8 cellular contexts compared by ENCODE assay signal in the genomic region with DNA sequence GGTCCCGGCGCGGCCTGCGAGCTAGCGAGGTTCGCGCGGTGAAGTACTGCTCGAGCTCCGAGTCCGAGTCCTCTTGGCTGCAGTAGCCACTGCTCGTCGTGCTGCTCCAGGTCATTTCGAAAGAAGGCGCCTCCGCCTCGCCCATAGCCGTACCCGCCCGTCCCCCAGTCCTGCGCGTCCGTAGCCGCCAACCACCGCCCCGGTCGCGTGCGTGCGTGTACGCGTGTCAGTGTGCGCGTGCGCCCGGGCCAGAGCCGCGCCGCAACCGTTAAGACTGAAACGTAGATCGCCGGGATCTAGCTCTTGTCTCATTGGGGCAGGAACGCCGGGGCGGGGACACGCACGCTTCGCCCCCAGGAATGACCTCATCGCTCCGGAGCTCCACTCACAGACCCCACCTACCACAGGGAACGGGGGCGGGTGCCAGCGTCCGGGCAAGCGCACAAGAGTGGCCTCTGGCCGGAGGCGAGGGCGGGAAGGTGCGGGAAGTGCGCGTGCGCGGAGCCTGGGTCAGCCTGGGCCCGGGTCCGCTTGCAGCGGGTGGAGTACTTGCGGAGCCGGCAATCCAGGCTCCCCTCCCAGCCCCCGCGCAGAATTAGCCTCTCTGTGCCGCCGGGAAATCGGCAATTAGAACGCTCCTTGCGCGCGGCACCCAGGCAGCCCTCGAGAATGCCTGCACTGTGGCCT. TPM values are rescaled to one million over a fixed set of nuclear protein-coding genes. Genes with fewer than 3 reads are reported as not detected.
DNase-seq lines count a peak whose midpoint lies in the region; ATAC-seq and TF ChIP-seq lines count a peak whose summit lies in the region.

No MANE protein-coding gene starts in this region.

- peak; percentile 99 for DNase-seq in GM04504 (ENCODE audit: low read depth)
- peak; percentile 99 for DNase-seq in HFFc6
- peak; percentile 93 for DNase-seq in NAMALWA (ENCODE audit: low spot score)
- peak; percentile 99 for DNase-seq in SK-MEL-5 (ENCODE audit: low read depth, low spot score)
- DNase-seq in activated naive CD4-positive, alpha-beta T cell treated with anti-CD3 and anti-CD28 coated beads, Interleukin-2, amount 10 ng/mL, durations not matched to agents 7 days and 5 days = peak; percentile 98
- peak; percentile 85 to 99 (median 96) for DNase-seq in nucleus accumbens (lab: John Stamatoyannopoulos, UW)
- peak; percentile 100 for DNase-seq in suprapubic skin (ENCODE audit: low spot score in 2 of 2)

- CTCF ChIA-PET in activated naive CD4-positive, alpha-beta T cell treated with anti-CD3 and anti-CD28 coated beads, Interleukin-2, amount 10 ng/mL, durations not matched to agents 7 days and 5 days (lab: Charles Lee) = interaction anchor here (0.7 to 5.0 kb wide), 7 partner anchors 11 to 235 kb away, joined by 3 to 40 read pairs (median 5); a partner anchor contains a TSS

- peak; percentile 91 for ATAC-seq in gastroesophageal sphincter

- H3K4me1 ChIP-seq in gastroesophageal sphincter (peaks cover 0 to 95% (median 51%) of the 10 kb centered on the region in 3 donors), suprapubic skin (peaks cover 90% of the 10 kb centered on the region)

- H3K27ac Mint-ChIP-seq in HFFc6 = peak overlapping the region; percentile 95
- H3K27ac Mint-ChIP-seq in activated naive CD4-positive, alpha-beta T cell treated with anti-CD3 and anti-CD28 coated beads, Interleukin-2, amount 10 ng/mL, durations not matched to agents 7 days and 5 days = peak overlapping the region; percentile 97

- H3K4me3 ChIP-seq in gastroesophageal sphincter (peak overlapping the region; percentile 54 to 91), suprapubic skin (peak overlapping the region; percentile 73)

- H3K27me3 Mint-ChIP-seq in HFFc6 (ENCODE audit: insufficient read depth) = peaks cover 6% of the 10 kb centered on the region
- no peaks in the 10 kb centered on the region for H3K27me3 Mint-ChIP-seq in activated naive CD4-positive, alpha-beta T cell treated with anti-CD3 and anti-CD28 coated beads, Interleukin-2, amount 10 ng/mL, durations not matched to agents 7 days and 5 days

- peaks cover 59% of the 10 kb centered on the region for H3K4me1 Mint-ChIP-seq in HFFc6 (ENCODE audit: low read depth)
- H3K4me1 Mint-ChIP-seq in activated naive CD4-positive, alpha-beta T cell treated with anti-CD3 and anti-CD28 coated beads, Interleukin-2, amount 10 ng/mL, durations not matched to agents 7 days and 5 days = peaks cover 66% of the 10 kb centered on the region

- no peaks in the 10 kb centered on the region for H3K9me3 ChIP-seq in gastroesophageal sphincter
- H3K9me3 ChIP-seq in suprapubic skin = no peaks in the 10 kb centered on the region

- peak overlapping the region; percentile 81 to 99 (median 96) for H3K27ac ChIP-seq in gastroesophageal sphincter
- peak overlapping the region; percentile 94 for H3K27ac ChIP-seq in suprapubic skin

- TF ChIP-seq CTCF in HFFc6 (IDR thresholded peaks at IDR 0.05) = no peak
- no peak for TF ChIP-seq CTCF in gastroesophageal sphincter (IDR thresholded peaks at IDR 0.05)
- TF ChIP-seq CTCF in suprapubic skin (IDR thresholded peaks at IDR 0.05) = no peak

- H3K36me3 Mint-ChIP-seq in HFFc6 (ENCODE audit: low read depth) = peaks cover 34% of the 10 kb centered on the region
- H3K36me3 Mint-ChIP-seq in activated naive CD4-positive, alpha-beta T cell treated with anti-CD3 and anti-CD28 coated beads, Interleukin-2, amount 10 ng/mL, durations not matched to agents 7 days and 5 days = peaks cover 56% of the 10 kb centered on the region

- H3K27me3 ChIP-seq in gastroesophageal sphincter (no peaks in the 10 kb centered on the region), suprapubic skin (no peaks in the 10 kb centered on the region)

- H3K36me3 ChIP-seq in gastroesophageal sphincter = peaks cover 0 to 11% of the 10 kb centered on the region in 2 donors
- peaks cover 2% of the 10 kb centered on the region for H3K36me3 ChIP-seq in suprapubic skin

- peak overlapping the region; percentile 96 for H3K4me3 Mint-ChIP-seq in HFFc6
- peak overlapping the region; percentile 80 for H3K4me3 Mint-ChIP-seq in activated naive CD4-positive, alpha-beta T cell treated with anti-CD3 and anti-CD28 coated beads, Interleukin-2, amount 10 ng/mL, durations not matched to agents 7 days and 5 days

- TF ChIP-seq EP300 in gastroesophageal sphincter (IDR thresholded peaks at IDR 0.05) = no peak
- TF ChIP-seq EP300 in suprapubic skin (IDR thresholded peaks at IDR 0.05) = no peak

- in situ Hi-C loops in SK-MEL-5 (cut with HindIII; ENCODE audit: low pct_unique_long_range_greater_than_20kb, low sequenced_read_pairs) = no loop called here

- WGBS in gastroesophageal sphincter (ENCODE audit: low coverage in 1 of 2), 2 donors = 0% methylated on average over 4 of the region's 79 CpGs; no CpG with 5 or more reads in 1 of the 2 donors
- WGBS in suprapubic skin = no CpG with 5 or more reads among the region's 79 CpGs

- H3K9me3 Mint-ChIP-seq in HFFc6 = no peaks in the 10 kb centered on the region
- H3K9me3 Mint-ChIP-seq in activated naive CD4-positive, alpha-beta T cell treated with anti-CD3 and anti-CD28 coated beads, Interleukin-2, amount 10 ng/mL, durations not matched to agents 7 days and 5 days = no peaks in the 10 kb centered on the region

- peak; percentile 66 to 73 for TF ChIP-seq POLR2A in gastroesophageal sphincter (IDR thresholded peaks at IDR 0.05)
- TF ChIP-seq POLR2A in suprapubic skin (IDR thresholded peaks at IDR 0.05) = peak in 1 of 2 donors; percentile 49

RNA-seq across cellular contexts. Expression of a gene that starts 3.3 kb away (rescaled TPM):
- total RNA-seq in HFFc6 (2021; fragmentation: NEBNext Ultra II Directional; extraction: Animal tissue kit (Norgen Biotek cat#: 25700)) = 10 to 100 TPM; 30.9 to 37.0 (median 34.1) TPM
- 8.3 and 9.3 TPM in 2 replicates for total RNA-seq in SK-MEL-5 (2014; rRNA removed; shearing (Covaris generic))
- 22.7 and 25.3 TPM in 2 replicates for polyA plus RNA-seq in SK-MEL-5 (2015; cell fraction: cytosol; rRNA removed)
- polyA plus RNA-seq in SK-MEL-5 (2015; cell fraction: nucleus; rRNA removed) = 24.1 and 42.7 TPM in 2 replicates
- total RNA-seq in gastroesophageal sphincter (10 to 100 TPM; 24.5 to 40.3 (median 26.9) TPM), suprapubic skin (10 to 100 TPM; 33.9 to 63.3 (median 39.7) TPM)

RNA-seq across cellular contexts. Expression of a gene that starts 8.2 kb away (rescaled TPM):
- 1 to 10 TPM in 2 of 6 experiments, under 1 TPM in 3, not detected in 1; 0.78 to 1.3 (median 0.83) TPM for total RNA-seq in HFFc6 (2021; fragmentation: NEBNext Ultra II Directional; extraction: Animal tissue kit (Norgen Biotek cat#: 25700))
- 0.61 TPM in 1 of 2 replicates, not detected in the other for total RNA-seq in SK-MEL-5 (2014; rRNA removed; shearing (Covaris generic))
- 0.56 and 2.2 TPM in 2 replicates for polyA plus RNA-seq in SK-MEL-5 (2015; cell fraction: cytosol; rRNA removed)
- 0.23 and 2.5 TPM in 2 replicates for polyA plus RNA-seq in SK-MEL-5 (2015; cell fraction: nucleus; rRNA removed)
- total RNA-seq in gastroesophageal sphincter (under 1 TPM in 1 of 4 donors, not detected in 3; 0.54 TPM), suprapubic skin (1 to 10 TPM in 3 of 4 donors, not detected in 1; 1.6 to 4.7 (median 1.9) TPM)

RNA-seq across cellular contexts. Expression of a gene that starts 9.3 kb away (rescaled TPM):
- 10 to 100 TPM; 23.9 to 34.2 (median 26.8) TPM for total RNA-seq in HFFc6 (2021; fragmentation: NEBNext Ultra II Directional; extraction: Animal tissue kit (Norgen Biotek cat#: 25700))
- 32.4 and 34.4 TPM in 2 replicates for total RNA-seq in SK-MEL-5 (2014; rRNA removed; shearing (Covaris generic))
- polyA plus RNA-seq in SK-MEL-5 (2015; cell fraction: cytosol; rRNA removed) = 110 and 113 TPM in 2 replicates
- 18.0 and 21.6 TPM in 2 replicates for polyA plus RNA-seq in SK-MEL-5 (2015; cell fraction: nucleus; rRNA removed)
- total RNA-seq in gastroesophageal sphincter (10 to 100 TPM; 23.8 to 36.2 (median 31.3) TPM), suprapubic skin (10 to 100 TPM; 12.8 to 21.7 (median 17.4) TPM)

RNA-seq across cellular contexts. Expression of a gene that starts 13.3 kb away (rescaled TPM):
- 10 to 100 TPM; 12.3 to 18.7 (median 17.4) TPM for total RNA-seq in HFFc6 (2021; fragmentation: NEBNext Ultra II Directional; extraction: Animal tissue kit (Norgen Biotek cat#: 25700))
- 21.9 and 24.3 TPM in 2 replicates for total RNA-seq in SK-MEL-5 (2014; rRNA removed; shearing (Covaris generic))
- polyA plus RNA-seq in SK-MEL-5 (2015; cell fraction: cytosol; rRNA removed) = 21.9 and 26.4 TPM in 2 replicates
- polyA plus RNA-seq in SK-MEL-5 (2015; cell fraction: nucleus; rRNA removed) = 121 and 125 TPM in 2 replicates
- total RNA-seq in gastroesophageal sphincter (10 to 100 TPM; 14.0 to 26.6 (median 19.5) TPM), suprapubic skin (10 to 100 TPM; 16.5 to 35.6 (median 26.0) TPM)

RNA-seq across cellular contexts. Expression of a gene that starts 13.3 kb away (rescaled TPM):
- 10 to 100 TPM; 20.5 to 25.2 (median 24.0) TPM for total RNA-seq in HFFc6 (2021; fragmentation: NEBNext Ultra II Directional; extraction: Animal tissue kit (Norgen Biotek cat#: 25700))
- 31.6 and 42.1 TPM in 2 replicates for total RNA-seq in SK-MEL-5 (2014; rRNA removed; shearing (Covaris generic))
- polyA plus RNA-seq in SK-MEL-5 (2015; cell fraction: cytosol; rRNA removed) = 39.0 and 41.2 TPM in 2 replicates
- polyA plus RNA-seq in SK-MEL-5 (2015; cell fraction: nucleus; rRNA removed) = 76.3 and 76.5 TPM in 2 replicates
- total RNA-seq in gastroesophageal sphincter = 10 to 100 TPM in 1 of 4 donors, 1 to 10 TPM in 3; 4.7 to 10.9 (median 9.0) TPM
- 10 to 100 TPM; 12.8 to 29.8 (median 17.9) TPM for total RNA-seq in suprapubic skin

Comparison
In these comparisons a context has a peak if more than half of its experiments do, and no peak if none do; other contexts are left out.
1. Peak in every context shown above with its lines: DNase-seq, ATAC-seq, H3K4me3 ChIP-seq and H3K27ac ChIP-seq.